In genomic region chr20:25057234-25058050, GRCh38 we compare ENCODE assay signal across 9 cellular contexts. TPM values are rescaled to one million over a fixed set of nuclear protein-coding genes. Genes with fewer than 3 reads are reported as not detected.
DNase-seq lines count a peak whose midpoint lies in the region; ATAC-seq, FAIRE-seq and TF ChIP-seq lines count a peak whose summit lies in the region.
"Had no signal": no experiment of that assay in that cellular context is flagged by ENCODE, and none has a peak within 500 bp of the region (broad histone marks: within the 10 kb centered on the region; RNA-seq: fewer than 3 reads in every experiment).

No MANE protein-coding gene starts in this region.

- TF ChIP-seq CTCF in BE2C (IDR thresholded peaks at IDR 0.05; ENCODE audit: low read depth, low read length) (no peak), foreskin keratinocyte (conservative IDR thresholded peaks at IDR 0.05) (peak; percentile 17), testis (IDR thresholded peaks at IDR 0.05) (no peak)

- H3K9me3 ChIP-seq in BE2C, result no peaks in the 10 kb centered on the region
- no peaks in the 10 kb centered on the region for H3K9me3 ChIP-seq in testis

- TF ChIP-seq POLR2A in testis (IDR thresholded peaks at IDR 0.05), result no peak

- ATAC-seq in GM19035 (IDR thresholded peaks at IDR 0.05; ENCODE audit: unreplicated experiment) (peak; percentile 34), HG03342 (IDR thresholded peaks at IDR 0.05; ENCODE audit: unreplicated experiment) (peak; percentile 31), foreskin keratinocyte (peak; percentile 65)

- peak overlapping the region; percentile 49 for H3K4me3 ChIP-seq in BE2C (ENCODE audit: low read depth, low read length)
- peak overlapping the region; percentile 79 to 88 for H3K4me3 ChIP-seq in testis

- H3K27me3 ChIP-seq in BE2C (peaks cover 82% of the 10 kb centered on the region), foreskin keratinocyte (peaks cover 23% of the 10 kb centered on the region), testis (no peaks in the 10 kb centered on the region)

- H3K4me1 ChIP-seq in BE2C, result no peaks in the 10 kb centered on the region
- H3K4me1 ChIP-seq in foreskin keratinocyte, result no peaks in the 10 kb centered on the region
- peaks cover 50% of the 10 kb centered on the region for H3K4me1 ChIP-seq in testis

- WGBS in testis, 2 donors, result 0% methylated on average over 5 to 70 of the region's 86 CpGs

- H3K36me3 ChIP-seq in BE2C, result no peaks in the 10 kb centered on the region
- no peaks in the 10 kb centered on the region for H3K36me3 ChIP-seq in testis (ENCODE audit: low read depth, missing control alignments)

- no peak overlapping the region for H3K27ac ChIP-seq in foreskin keratinocyte
- peak overlapping the region; percentile 83 to 92 for H3K27ac ChIP-seq in testis

- peak; percentile 44 for DNase-seq in BE2C
- DNase-seq in RCC 7860 (ENCODE audit: low spot score), result peak; percentile 14
- DNase-seq in activated effector memory CD4-positive, alpha-beta T cell treated with Interleukin-2 at 50 U/mL for 16 hours, result peak; percentile 66
- DNase-seq in foreskin keratinocyte, result peak in 1 of 2 donors; percentile 39
- DNase-seq in occipital lobe (lab: John Stamatoyannopoulos, UW), result peak; percentile 48
- DNase-seq in testis, result peak; percentile 74

- intact Hi-C loops in testis (cut with DNase I; ENCODE audit: low total_unique reads), result loop anchor here (10.0 kb wide), 1 partner anchor 1433 kb away; no protein-coding TSS in a partner anchor

- no peak for FAIRE-seq in RCC 7860 (lab: Jason Lieb, UNC)

RNA-seq across cellular contexts. Expression of gene ACSS1, which starts 0.5 kb away (rescaled TPM):
- not detected for polyA plus RNA-seq in BE2C (2012; ENCODE audit: insufficient read depth, insufficient read length, low read depth)
- total RNA-seq in foreskin keratinocyte (4.6 and 4.7 TPM in 2 replicates), occipital lobe (3.7 TPM), testis (100 to 1,000 TPM; 162 to 184 TPM)
- polyA plus RNA-seq in foreskin keratinocyte (4.0 and 4.1 TPM in 2 replicates), testis (ENCODE audit: insufficient read depth, low read depth, low replicate concordance) (61.5 TPM)

RNA-seq across cellular contexts. Expression of gene VSX1, which starts 24.5 kb away (rescaled TPM):
- 0.22 TPM for polyA plus RNA-seq in BE2C (2012; ENCODE audit: insufficient read depth, insufficient read length, low read depth)
- total RNA-seq in foreskin keratinocyte (not detected in 2 replicates), occipital lobe (not detected), testis (under 1 TPM; 0.16 to 0.37 TPM)
- polyA plus RNA-seq in foreskin keratinocyte (not detected in 2 replicates), testis (ENCODE audit: insufficient read depth, low read depth, low replicate concordance) (0.38 TPM)
- total RNA-seq: T-helper 2 cell treated with Interferon-gamma antibody and Interleukin-4, amounts not matched to agents 100 ng/mL and 5 ng/mL, for 36 hours had no signal

Comparison
In these comparisons a context has a peak if more than half of its experiments do, and no peak if none do; other contexts are left out.
1. RNA of gene ACSS1, which starts 0.5 kb away (total RNA-seq): 162 to 184 TPM in testis; 4.6 to 4.7 TPM in foreskin keratinocyte and 3.7 TPM in occipital lobe (single experiment); every median in the first group is over 10 times any median in the second.
2. Peak in every context shown above with its lines, with median percentiles within 50 percentile points of each other: ATAC-seq.